In genomic region chr20:5511082-5511481, GRCh38 we compare ENCODE assay signal across 28 cellular contexts.
"Had no signal": no experiment of that assay in that cellular context is flagged by ENCODE, and none has a peak within 500 bp of the region (broad histone marks: within the 10 kb centered on the region; RNA-seq: fewer than 3 reads in every experiment).

No MANE protein-coding gene starts in this region.

- H3K4me1 Mint-ChIP-seq: brain, endodermal cell had no signal

- H3K27me3 Mint-ChIP-seq: activated CD8-positive, alpha-beta memory T cell treated with anti-CD3 and anti-CD28 coated beads, Interleukin-2, amount 10 ng/mL, durations not matched to agents 7 days and 5 days; activated naive CD4-positive, alpha-beta T cell treated with anti-CD3 and anti-CD28 coated beads, Interleukin-2, amount 10 ng/mL, durations not matched to agents 7 days and 5 days; activated naive CD8-positive, alpha-beta T cell treated with anti-CD3 and anti-CD28 coated beads, Interleukin-2, amount 50 U/mL, for 24 hours; central memory CD8-positive, alpha-beta T cell had no signal

- ATAC-seq: activated naive CD4-positive, alpha-beta T cell treated with anti-CD3 and anti-CD28 coated beads, Interleukin-2, amount 50 U/mL, for 72 hours; activated naive CD8-positive, alpha-beta T cell treated with anti-CD3 and anti-CD28 coated beads, Interleukin-2, amount 50 U/mL, for 24 hours; esophagus mucosa had no signal

- FAIRE-seq: frontal cortex had no signal

- DNase-seq: activated CD4-positive, alpha-beta T cell treated with anti-CD3 and anti-CD28 coated beads for 1 hour; activated CD4-positive, alpha-beta T cell treated with anti-CD3 and anti-CD28 coated beads for 4 hours; activated CD4-positive, alpha-beta T cell treated with anti-CD3 and anti-CD28 coated beads, Interleukin-2, amount 50 U/mL, for 1 hour; activated CD4-positive, alpha-beta T cell treated with anti-CD3 and anti-CD28 coated beads, Interleukin-2, amount 50 U/mL, for 48 hours; activated CD4-positive, CD25-positive, alpha-beta regulatory T cell; activated CD8-positive, alpha-beta memory T cell treated with anti-CD3 and anti-CD28 coated beads, Interleukin-2, amount 10 ng/mL, durations not matched to agents 7 days and 5 days; activated CD8-positive, alpha-beta memory T cell treated with anti-CD3 and anti-CD28 coated beads, Interleukin-2, amount 50 U/mL, for 4 hours; activated effector memory CD4-positive, alpha-beta T cell treated with anti-CD3 and anti-CD28 coated beads, Interleukin-2, amount 50 U/mL, for 16 hours; activated naive CD4-positive, alpha-beta T cell treated with anti-CD3 and anti-CD28 coated beads, Interleukin-2, amount 10 ng/mL, durations not matched to agents 7 days and 5 days; activated naive CD8-positive, alpha-beta T cell treated with anti-CD3 and anti-CD28 coated beads, Interleukin-2, amount 50 U/mL, for 24 hours; activated T-cell treated with anti-CD3 and anti-CD28 coated beads, Interleukin-2, amount 50 U/mL, for 1 hour; activated T-cell treated with anti-CD3 and anti-CD28 coated beads, Interleukin-2, amount 50 U/mL, for 48 hours; dorsolateral prefrontal cortex; effector memory CD4-positive, alpha-beta T cell; head of caudate nucleus; T-helper 2 cell had no signal

- H3K4me3 ChIP-seq: ascending aorta, breast epithelium, coronary artery, dorsolateral prefrontal cortex had no signal

- H3K36me3 Mint-ChIP-seq: activated CD8-positive, alpha-beta memory T cell treated with anti-CD3 and anti-CD28 coated beads, Interleukin-2, amount 10 ng/mL, durations not matched to agents 7 days and 5 days; activated naive CD4-positive, alpha-beta T cell treated with anti-CD3 and anti-CD28 coated beads, Interleukin-2, amount 10 ng/mL, durations not matched to agents 7 days and 5 days; activated naive CD4-positive, alpha-beta T cell treated with anti-CD3 and anti-CD28 coated beads, Interleukin-2, amount 50 U/mL, for 72 hours; brain had no signal

- H3K27ac Mint-ChIP-seq: activated naive CD4-positive, alpha-beta T cell treated with anti-CD3 and anti-CD28 coated beads, Interleukin-2, amount 10 ng/mL, durations not matched to agents 7 days and 5 days; activated naive CD4-positive, alpha-beta T cell treated with anti-CD3 and anti-CD28 coated beads, Interleukin-2, amount 50 U/mL, for 72 hours; activated naive CD8-positive, alpha-beta T cell treated with anti-CD3 and anti-CD28 coated beads, Interleukin-2, amount 50 U/mL, for 24 hours; activated T-helper 1 cell treated with anti-CD3 and anti-CD28 coated beads, Interleukin-12 subunit alpha, Interleukin-12 subunit beta, Interleukin-2, Interleukin-4 antibody, amounts not matched to agents 30 ng/mL and 10 ng/mL and 1 ng/mL, durations not matched to agents 14 hours and 24 hours and 36 hours; activated T-helper 2 cell treated with anti-CD3 and anti-CD28 coated beads, Interferon-gamma antibody, Interleukin-2, Interleukin-4, amounts not matched to agents 10 μg/mL and 5 μg/mL and 100 μg/mL, durations not matched to agents 14 hours and 24 hours and 36 hours; brain; dendritic cell treated with granulocyte-macrophage colony-stimulating factor and Interleukin-4, amounts not matched to agents 40 ng/mL and 50 ng/mL, for 4 days; endodermal cell had no signal

- H3K27me3 ChIP-seq: ascending aorta, breast epithelium had no signal

- H3K9me3 Mint-ChIP-seq: activated naive CD4-positive, alpha-beta T cell treated with anti-CD3 and anti-CD28 coated beads, Interleukin-2, amount 10 ng/mL, durations not matched to agents 7 days and 5 days; activated naive CD4-positive, alpha-beta T cell treated with anti-CD3 and anti-CD28 coated beads, Interleukin-2, amount 50 U/mL, for 72 hours; activated naive CD8-positive, alpha-beta T cell treated with anti-CD3 and anti-CD28 coated beads, Interleukin-2, amount 50 U/mL, for 24 hours; activated T-helper 1 cell treated with anti-CD3 and anti-CD28 coated beads, Interleukin-12 subunit alpha, Interleukin-12 subunit beta, Interleukin-2, Interleukin-4 antibody, amounts not matched to agents 30 ng/mL and 10 ng/mL and 1 ng/mL, durations not matched to agents 14 hours and 24 hours and 36 hours; activated T-helper 2 cell treated with anti-CD3 and anti-CD28 coated beads, Interferon-gamma antibody, Interleukin-2, Interleukin-4, amounts not matched to agents 10 μg/mL and 5 μg/mL and 100 μg/mL, durations not matched to agents 14 hours and 24 hours and 36 hours; central memory CD8-positive, alpha-beta T cell; dendritic cell treated with granulocyte-macrophage colony-stimulating factor and Interleukin-4, amounts not matched to agents 40 ng/mL and 50 ng/mL, for 4 days had no signal

- H3K36me3 ChIP-seq: ascending aorta, breast epithelium had no signal

- H3K4me3 Mint-ChIP-seq: activated CD8-positive, alpha-beta memory T cell treated with anti-CD3 and anti-CD28 coated beads, Interleukin-2, amount 10 ng/mL, durations not matched to agents 7 days and 5 days; activated naive CD4-positive, alpha-beta T cell treated with anti-CD3 and anti-CD28 coated beads, Interleukin-2, amount 10 ng/mL, durations not matched to agents 7 days and 5 days; activated naive CD8-positive, alpha-beta T cell treated with anti-CD3 and anti-CD28 coated beads, Interleukin-2, amount 50 U/mL, for 24 hours; activated T-helper 1 cell treated with anti-CD3 and anti-CD28 coated beads, Interleukin-12 subunit alpha, Interleukin-12 subunit beta, Interleukin-2, Interleukin-4 antibody, amounts not matched to agents 30 ng/mL and 10 ng/mL and 1 ng/mL, durations not matched to agents 14 hours and 24 hours and 36 hours; brain; central memory CD8-positive, alpha-beta T cell; dendritic cell treated with granulocyte-macrophage colony-stimulating factor and Interleukin-4, amounts not matched to agents 40 ng/mL and 50 ng/mL, for 4 days; endodermal cell had no signal
